Comparison of ENCODE assay signal across 26 cellular contexts in genomic region chr7:135834262-135834661, GRCh38.
DNase-seq lines count a peak whose midpoint lies in the region; ATAC-seq and TF ChIP-seq lines count a peak whose summit lies in the region.
"Had no signal": no experiment of that assay in that cellular context is flagged by ENCODE, and none has a peak within 500 bp of the region (broad histone marks: within the 10 kb centered on the region; RNA-seq: fewer than 3 reads in every experiment).

No MANE protein-coding gene starts in this region.

- ATAC-seq in T-helper 17 cell, result no peak
- ATAC-seq: body of pancreas, left colon had no signal

- H3K4me1 ChIP-seq in Caco-2, result peaks cover 8% of the 10 kb centered on the region
- H3K4me1 ChIP-seq: body of pancreas, suprapubic skin had no signal

- DNase-seq in Caco-2 (no peak), T-helper 17 cell (no peak), immature natural killer cell (no peak), SW480 (ENCODE audit: low spot score) (no peak), A172 (ENCODE audit: low spot score) (no peak), NCI-H748 (lab: John Stamatoyannopoulos, UW; ENCODE audit: unreplicated experiment) (no peak), NCI-H1048 (lab: John Stamatoyannopoulos, UW) (no peak)
- peak; percentile 47 for DNase-seq in Jurkat, Clone E6-1 (ENCODE audit: low read depth, low spot score)
- DNase-seq: activated CD4-positive, alpha-beta memory T cell treated with anti-CD3 and anti-CD28 coated beads, Interleukin-2, amount 10 ng/mL, durations not matched to agents 7 days and 5 days; activated CD4-positive, alpha-beta T cell treated with anti-CD3 and anti-CD28 coated beads for 1 hour; activated CD8-positive, alpha-beta memory T cell treated with anti-CD3 and anti-CD28 coated beads, Interleukin-2, amount 50 U/mL, for 4 hours; activated naive CD4-positive, alpha-beta T cell treated with anti-CD3 and anti-CD28 coated beads, Interleukin-2, amount 10 ng/mL, durations not matched to agents 7 days and 5 days; body of pancreas; dorsolateral prefrontal cortex; foreskin melanocyte; left colon; mammary epithelial cell; MG63; NCI-H446 treated with DMSO at 0.1 percent for 48 hours; OCI-M1; SK-N-SH; stimulated activated naive CD4-positive, alpha-beta T cell treated with Interleukin-2 at 50 U/mL for 16 hours; T-helper 2 cell had no signal

- H3K4me3 Mint-ChIP-seq in Caco-2 (ENCODE audit: unreplicated experiment), result no peak overlapping the region
- no peak overlapping the region for H3K4me3 Mint-ChIP-seq in T-helper 17 cell
- peak overlapping the region; percentile 2 to 57 (median 27) for H3K4me3 Mint-ChIP-seq in immature natural killer cell
- H3K4me3 Mint-ChIP-seq: activated CD4-positive, alpha-beta memory T cell treated with anti-CD3 and anti-CD28 coated beads, Interleukin-2, amount 10 ng/mL, durations not matched to agents 7 days and 5 days; activated naive CD4-positive, alpha-beta T cell treated with anti-CD3 and anti-CD28 coated beads, Interleukin-2, amount 10 ng/mL, durations not matched to agents 7 days and 5 days; CD14-positive monocyte had no signal

- H3K9me3 Mint-ChIP-seq in Caco-2 (ENCODE audit: unreplicated experiment) (no peaks in the 10 kb centered on the region), immature natural killer cell (peaks cover 0 to 1% (median 0%) of the 10 kb centered on the region in 6 donors)
- H3K9me3 Mint-ChIP-seq: activated CD4-positive, alpha-beta memory T cell treated with anti-CD3 and anti-CD28 coated beads, Interleukin-2, amount 10 ng/mL, durations not matched to agents 7 days and 5 days; activated naive CD4-positive, alpha-beta T cell treated with anti-CD3 and anti-CD28 coated beads, Interleukin-2, amount 10 ng/mL, durations not matched to agents 7 days and 5 days had no signal

- H3K4me1 Mint-ChIP-seq in Caco-2 (ENCODE audit: low read depth, unreplicated experiment) (peaks cover 16% of the 10 kb centered on the region), T-helper 17 cell (peaks cover 32% of the 10 kb centered on the region), immature natural killer cell (peaks cover 54 to 55% of the 10 kb centered on the region in 2 donors)
- H3K4me1 Mint-ChIP-seq: CD14-positive monocyte had no signal

- BruUV-seq in Caco-2 (replicated peaks; lab: Mats Ljungman, UMichigan), result no TSS peak

- peaks cover 2% of the 10 kb centered on the region for H3K27me3 Mint-ChIP-seq in Caco-2 (ENCODE audit: insufficient read depth, unreplicated experiment)
- no peaks in the 10 kb centered on the region for H3K27me3 Mint-ChIP-seq in T-helper 17 cell
- H3K27me3 Mint-ChIP-seq in immature natural killer cell (ENCODE audit: low read depth in 3 of 3), result peaks cover 0 to 2% (median 0%) of the 10 kb centered on the region in 3 donors
- H3K27me3 Mint-ChIP-seq: activated CD4-positive, alpha-beta memory T cell treated with anti-CD3 and anti-CD28 coated beads, Interleukin-2, amount 10 ng/mL, durations not matched to agents 7 days and 5 days had no signal

- H3K4me3 ChIP-seq in Caco-2 (ENCODE audit: low read depth, low read length), result no peak overlapping the region
- no peak overlapping the region for H3K4me3 ChIP-seq in Jurkat, Clone E6-1 (ENCODE audit: low read length)
- H3K4me3 ChIP-seq: body of pancreas, dorsolateral prefrontal cortex, MG63, skin epidermis, suprapubic skin had no signal

- no peaks in the 10 kb centered on the region for H3K9me3 ChIP-seq in Caco-2
- no peaks in the 10 kb centered on the region for H3K9me3 ChIP-seq in T-helper 17 cell (ENCODE audit: control insufficient read depth, low read length, poor library complexity, severe bottlenecking)
- H3K9me3 ChIP-seq: body of pancreas, MG63, SK-N-SH, suprapubic skin had no signal

- intact Hi-C loops in Caco-2 (cut with micrococcal nuclease; ENCODE audit: unreplicated experiment), result no loop called here

- no peaks in the 10 kb centered on the region for H3K36me3 Mint-ChIP-seq in Caco-2 (ENCODE audit: insufficient read depth, unreplicated experiment)
- no peaks in the 10 kb centered on the region for H3K36me3 Mint-ChIP-seq in T-helper 17 cell (ENCODE audit: low read depth)
- peaks cover 0 to 7% (median 0%) of the 10 kb centered on the region in 3 donors for H3K36me3 Mint-ChIP-seq in immature natural killer cell
- H3K36me3 Mint-ChIP-seq: activated naive CD4-positive, alpha-beta T cell treated with anti-CD3 and anti-CD28 coated beads, Interleukin-2, amount 10 ng/mL, durations not matched to agents 7 days and 5 days; CD14-positive monocyte had no signal

- POLR2A ChIA-PET in Caco-2 (lab: Charles Lee), result no interaction called here

- no peaks in the 10 kb centered on the region for H3K36me3 ChIP-seq in Caco-2 (ENCODE audit: control insufficient read depth, insufficient read depth, low read length)
- H3K36me3 ChIP-seq: MG63, suprapubic skin had no signal

- CTCF ChIA-PET in Caco-2 (lab: Charles Lee), result no interaction called here

- H3K27me3 ChIP-seq in Caco-2 (replicated peaks; ENCODE audit: control insufficient read depth, insufficient read depth, low read length), result no peaks in the 10 kb centered on the region
- H3K27me3 ChIP-seq: body of pancreas, MG63 had no signal

- TF ChIP-seq CTCF in Caco-2 (IDR thresholded peaks at IDR 0.05; ENCODE audit: insufficient read depth in 1 of 2, low read depth in 1 of 2, low read length in 1 of 2, severe bottlenecking in 1 of 2, unreplicated experiment in 1 of 2), result no peak

- H3K27ac Mint-ChIP-seq in Caco-2 (ENCODE audit: unreplicated experiment), result peak overlapping the region; percentile 3
- H3K27ac Mint-ChIP-seq in T-helper 17 cell, result peak overlapping the region; percentile 72
- peak overlapping the region in 4 of 6 donors; percentile 8 to 66 (median 48) for H3K27ac Mint-ChIP-seq in immature natural killer cell
- H3K27ac Mint-ChIP-seq: activated CD4-positive, alpha-beta memory T cell treated with anti-CD3 and anti-CD28 coated beads, Interleukin-2, amount 10 ng/mL, durations not matched to agents 7 days and 5 days; activated naive CD4-positive, alpha-beta T cell treated with anti-CD3 and anti-CD28 coated beads, Interleukin-2, amount 10 ng/mL, durations not matched to agents 7 days and 5 days; CD14-positive monocyte had no signal

Comparison
In these comparisons a context has a peak if more than half of its experiments do, and no peak if none do; other contexts are left out.
1. H3K27ac Mint-ChIP-seq: peak in every context shown above with its lines; median percentile 72 in T-helper 17 cell; 48 in immature natural killer cell; 3 in Caco-2.
2. H3K4me3 Mint-ChIP-seq: peak in immature natural killer cell (5 of 5); none in Caco-2 (single experiment) and T-helper 17 cell (single experiment).